22 cellular contexts compared by ENCODE assay signal in genomic region chr2:240393831-240394410, GRCh38. TPM values are rescaled to one million over a fixed set of nuclear protein-coding genes. Genes with fewer than 3 reads are reported as not detected.
DNase-seq lines count a peak whose midpoint lies in the region; ATAC-seq, FAIRE-seq and TF ChIP-seq lines count a peak whose summit lies in the region.
"Had no signal": no experiment of that assay in that cellular context is flagged by ENCODE, and none has a peak within 500 bp of the region (broad histone marks: within the 10 kb centered on the region; RNA-seq: fewer than 3 reads in every experiment).

No MANE protein-coding gene starts in this region.

- intact Hi-C loops in posterior vena cava (cut with DNase I), result no loop called here

- FAIRE-seq in GM12891 (lab: Jason Lieb, UNC), result no peak
- FAIRE-seq: A204.1, H1 had no signal

- no peak overlapping the region for H3K4me3 ChIP-seq in WERI-Rb-1 (ENCODE audit: low read depth, low read length)
- H3K4me3 ChIP-seq in foreskin fibroblast (ENCODE audit: low read depth in 1 of 2, low read length in 2 of 2), result no peak overlapping the region
- H3K4me3 ChIP-seq: adrenal gland; BLaER1 treated with 17β-estradiol and CSF1 and Interleukin-3, amounts not matched to agents 10 nM and 100 nM; uterus had no signal

- TF ChIP-seq CTCF in WERI-Rb-1 (IDR thresholded peaks at IDR 0.05; ENCODE audit: low read depth, low read length) (no peak), foreskin fibroblast (IDR thresholded peaks at IDR 0.05; ENCODE audit: low read depth, low read length) (no peak)

- H3K27ac ChIP-seq in WERI-Rb-1, result no peak overlapping the region
- H3K27ac ChIP-seq: adrenal gland, epithelial cell of prostate, KMS-11, uterus had no signal

- peak; percentile 12 for DNase-seq in activated CD8-positive, alpha-beta memory T cell treated with anti-CD3 and anti-CD28 coated beads, Interleukin-2, amount 50 U/mL, for 4 hours
- no peak for DNase-seq in activated CD8-positive, alpha-beta memory T cell treated with anti-CD3 and anti-CD28 coated beads for 24 hours
- DNase-seq in WERI-Rb-1 (peak; percentile 1), foreskin fibroblast (peak; percentile 77 to 78), posterior vena cava (ENCODE audit: low spot score) (peak; percentile 58), T-helper 2 cell (no peak), GM12891 (ENCODE audit: insufficient read length, low spot score) (no peak)
- DNase-seq: activated CD4-positive, alpha-beta T cell treated with anti-CD3 and anti-CD28 coated beads, Interleukin-2, amount 10 ng/mL, durations not matched to agents 24 days and 14 days; DMS 273 treated with DMSO at 0.1 percent for 48 hours; NCI-H1092; NCI-H69; stimulated activated CD4-positive, alpha-beta T cell treated with anti-CD3 and anti-CD28 coated beads, Interleukin-2, amount 100 ng/mL, for 24 hours; T1000 had no signal

- ATAC-seq in esophagus mucosa, result no peak

- H3K36me3 ChIP-seq in WERI-Rb-1, result no peaks in the 10 kb centered on the region
- H3K36me3 ChIP-seq: adrenal gland; BLaER1 treated with 17β-estradiol and CSF1 and Interleukin-3, amounts not matched to agents 10 nM and 100 nM; uterus had no signal

- H3K27me3 ChIP-seq in WERI-Rb-1 (ENCODE audit: insufficient read depth, low read depth, severe bottlenecking), result no peaks in the 10 kb centered on the region
- H3K27me3 ChIP-seq: adrenal gland; BLaER1 treated with 17β-estradiol and CSF1 and Interleukin-3, amounts not matched to agents 10 nM and 100 nM; uterus had no signal

- TF ChIP-seq POLR2A in GM12891 (IDR thresholded peaks at IDR 0.05; ENCODE audit: low read depth, low read length), result no peak

- no peaks in the 10 kb centered on the region for H3K9me3 ChIP-seq in WERI-Rb-1 (ENCODE audit: severe bottlenecking)
- H3K9me3 ChIP-seq: adrenal gland; BLaER1 treated with 17β-estradiol and CSF1 and Interleukin-3, amounts not matched to agents 10 nM and 100 nM; SK-N-SH; uterus had no signal

TF ChIP-seq in GM12891, 5 proteins besides CTCF, POLR2A, EP300 and RAD21:
- no peak for TF ChIP-seq TAF1 (IDR thresholded peaks at IDR 0.05; ENCODE audit: low read depth, low read length)
- TF ChIP-seq SPI1 (IDR thresholded peaks at IDR 0.05; ENCODE audit: low read depth, low read length), result no peak
- no peak for TF ChIP-seq POLR2AphosphoS5 (IDR thresholded peaks at IDR 0.05; ENCODE audit: low read depth, low read length)
- no peak for TF ChIP-seq PAX5 (IDR thresholded peaks at IDR 0.05; ENCODE audit: insufficient read depth, low read length, severe bottlenecking)
- TF ChIP-seq POU2F2 (IDR thresholded peaks at IDR 0.05; ENCODE audit: low read depth, low read length), result no peak

RNA-seq across cellular contexts. Expression of gene GPC1, which starts 41.5 kb away (rescaled TPM):
- total RNA-seq in posterior vena cava, result 10 to 100 TPM; 69.5 to 83.1 TPM
- 101 TPM for total RNA-seq in esophagus mucosa
- 0.19 TPM for polyA plus RNA-seq in GM12891 (2012; ENCODE audit: low read depth, missing spikeins)

Comparison
In these comparisons a context has a peak if more than half of its experiments do, and no peak if none do; other contexts are left out.
1. DNase-seq: peak in activated CD8-positive, alpha-beta memory T cell treated with anti-CD3 and anti-CD28 coated beads, Interleukin-2, amount 50 U/mL, for 4 hours (single experiment), WERI-Rb-1 (single experiment), foreskin fibroblast (2 of 2) and posterior vena cava (single experiment); none in activated CD8-positive, alpha-beta memory T cell treated with anti-CD3 and anti-CD28 coated beads for 24 hours (single experiment), T-helper 2 cell (0 of 5) and GM12891 (single experiment).